Comparison of ENCODE assay signal across 10 cellular contexts in genomic region chr17:6753565-6753964, GRCh38. TPM values are rescaled to one million over a fixed set of nuclear protein-coding genes. Genes with fewer than 3 reads are reported as not detected.
DNase-seq lines count a peak whose midpoint lies in the region; ATAC-seq and TF ChIP-seq lines count a peak whose summit lies in the region.
"Had no signal": no experiment of that assay in that cellular context is flagged by ENCODE, and none has a peak within 500 bp of the region (broad histone marks: within the 10 kb centered on the region; RNA-seq: fewer than 3 reads in every experiment).

No MANE protein-coding gene starts in this region.

- peak overlapping the region; percentile 67 for H3K27ac Mint-ChIP-seq in activated CD8-positive, alpha-beta memory T cell treated with anti-CD3 and anti-CD28 coated beads, Interleukin-2, amount 10 ng/mL, durations not matched to agents 7 days and 5 days
- no peak overlapping the region for H3K27ac Mint-ChIP-seq in activated T-helper 17 cell treated with anti-CD3 and anti-CD28 coated beads, Interleukin-2, amount 50 U/mL, for 72 hours

- no peak for TF ChIP-seq POLR2A in tibial nerve (IDR thresholded peaks at IDR 0.05)

- H3K4me3 Mint-ChIP-seq in activated CD8-positive, alpha-beta memory T cell treated with anti-CD3 and anti-CD28 coated beads, Interleukin-2, amount 10 ng/mL, durations not matched to agents 7 days and 5 days = peak overlapping the region; percentile 2
- no peak overlapping the region for H3K4me3 Mint-ChIP-seq in activated T-helper 17 cell treated with anti-CD3 and anti-CD28 coated beads, Interleukin-2, amount 50 U/mL, for 72 hours

- in situ Hi-C loops in brain microvascular endothelial cell (cut with HindIII; ENCODE audit: low pct_ligation_motif_present, low sequenced_read_pairs) = no loop called here

- CTCF ChIA-PET in activated CD8-positive, alpha-beta memory T cell treated with anti-CD3 and anti-CD28 coated beads, Interleukin-2, amount 10 ng/mL, durations not matched to agents 7 days and 5 days (lab: Charles Lee) = interaction anchor here (0.9 to 1.3 kb wide), 2 partner anchors 87 to 161 kb away, joined by 3 read pairs; no protein-coding TSS in a partner anchor

- H3K27me3 ChIP-seq in brain microvascular endothelial cell (replicated peaks) (no peaks in the 10 kb centered on the region), lung (ENCODE audit: control insufficient read depth, insufficient read depth) (no peaks in the 10 kb centered on the region), tibial nerve (no peaks in the 10 kb centered on the region)

- peaks cover 10% of the 10 kb centered on the region for H3K27me3 Mint-ChIP-seq in activated CD8-positive, alpha-beta memory T cell treated with anti-CD3 and anti-CD28 coated beads, Interleukin-2, amount 10 ng/mL, durations not matched to agents 7 days and 5 days
- H3K27me3 Mint-ChIP-seq in activated T-helper 17 cell treated with anti-CD3 and anti-CD28 coated beads, Interleukin-2, amount 50 U/mL, for 72 hours = no peaks in the 10 kb centered on the region

- peaks cover 27% of the 10 kb centered on the region for H3K36me3 Mint-ChIP-seq in activated CD8-positive, alpha-beta memory T cell treated with anti-CD3 and anti-CD28 coated beads, Interleukin-2, amount 10 ng/mL, durations not matched to agents 7 days and 5 days
- H3K36me3 Mint-ChIP-seq in activated T-helper 17 cell treated with anti-CD3 and anti-CD28 coated beads, Interleukin-2, amount 50 U/mL, for 72 hours (ENCODE audit: low read depth) = peaks cover 7% of the 10 kb centered on the region

- ATAC-seq in activated CD8-positive, alpha-beta memory T cell treated with anti-CD3 and anti-CD28 coated beads, Interleukin-2, amount 10 ng/mL, durations not matched to agents 7 days and 5 days = no peak
- no peak for ATAC-seq in lung (ENCODE audit: insufficient read depth, low FRiP score)
- ATAC-seq in activated T-helper 17 cell treated with anti-CD3 and anti-CD28 coated beads, Interleukin-2, amount 50 U/mL, for 72 hours (replicated peaks) = no peak

- H3K9me3 ChIP-seq in lung (ENCODE audit: control insufficient read depth in 2 of 2, insufficient read depth in 1 of 2, low read length in 1 of 2) (no peaks in the 10 kb centered on the region), tibial nerve (no peaks in the 10 kb centered on the region)

- TF ChIP-seq CTCF in brain microvascular endothelial cell (IDR thresholded peaks at IDR 0.05; ENCODE audit: low read depth, low read length, missing control alignments) (no peak), lung (IDR thresholded peaks at IDR 0.05; ENCODE audit: control extremely low read depth, extremely low read depth) (no peak), tibial nerve (IDR thresholded peaks at IDR 0.05) (no peak)

- TF ChIP-seq EP300 in tibial nerve (IDR thresholded peaks at IDR 0.05) = no peak

- peaks cover 0 to 10% of the 10 kb centered on the region in 2 donors for H3K4me1 ChIP-seq in lung (ENCODE audit: control insufficient read depth in 2 of 2, insufficient read depth in 2 of 2, low read length in 2 of 2)
- H3K4me1 ChIP-seq in tibial nerve = peaks cover 0 to 61% (median 30%) of the 10 kb centered on the region in 4 donors

- no peaks in the 10 kb centered on the region for H3K9me3 Mint-ChIP-seq in activated CD8-positive, alpha-beta memory T cell treated with anti-CD3 and anti-CD28 coated beads, Interleukin-2, amount 10 ng/mL, durations not matched to agents 7 days and 5 days (ENCODE audit: low read depth)
- H3K9me3 Mint-ChIP-seq in activated T-helper 17 cell treated with anti-CD3 and anti-CD28 coated beads, Interleukin-2, amount 50 U/mL, for 72 hours = no peaks in the 10 kb centered on the region

- H3K36me3 ChIP-seq in brain microvascular endothelial cell (replicated peaks) (no peaks in the 10 kb centered on the region), lung (ENCODE audit: control insufficient read depth in 2 of 2, insufficient read depth in 2 of 2, low read length in 2 of 2) (no peaks in the 10 kb centered on the region), tibial nerve (peaks cover 0 to 6% (median 0%) of the 10 kb centered on the region in 3 donors)

- no peak overlapping the region for H3K4me3 ChIP-seq in brain microvascular endothelial cell (ENCODE audit: low read depth, low read length)
- no peak overlapping the region for H3K4me3 ChIP-seq in lung
- no peak overlapping the region for H3K4me3 ChIP-seq in tibial nerve

- H3K27ac ChIP-seq in brain microvascular endothelial cell = peak overlapping the region; percentile 99
- peak overlapping the region; percentile 34 to 81 for H3K27ac ChIP-seq in lung (ENCODE audit: low read depth in 1 of 2, low read length in 1 of 2)
- H3K27ac ChIP-seq in tibial nerve = peak overlapping the region; percentile 4 to 93 (median 77)

- peaks cover 48% of the 10 kb centered on the region for H3K4me1 Mint-ChIP-seq in activated CD8-positive, alpha-beta memory T cell treated with anti-CD3 and anti-CD28 coated beads, Interleukin-2, amount 10 ng/mL, durations not matched to agents 7 days and 5 days
- H3K4me1 Mint-ChIP-seq in activated T-helper 17 cell treated with anti-CD3 and anti-CD28 coated beads, Interleukin-2, amount 50 U/mL, for 72 hours = peaks cover 25% of the 10 kb centered on the region

- no peak for DNase-seq in activated CD8-positive, alpha-beta memory T cell treated with anti-CD3 and anti-CD28 coated beads, Interleukin-2, amount 10 ng/mL, durations not matched to agents 7 days and 5 days
- DNase-seq in activated CD8-positive, alpha-beta memory T cell treated with anti-CD3 and anti-CD28 coated beads, Interleukin-2, amount 50 U/mL, for 48 hours = no peak
- DNase-seq in brain microvascular endothelial cell (no peak), lung (ENCODE audit: low spot score) (no peak), tibial nerve (ENCODE audit: low spot score in 2 of 2) (no peak), GM19240 (ENCODE audit: insufficient read length, low spot score) (no peak), NCI-H128 (lab: John Stamatoyannopoulos, UW; ENCODE audit: unreplicated experiment) (no peak)
- DNase-seq: NCI-H2107 had no signal

- WGBS in lung, 2 donors = 62 to 71% methylated on average over 7 of the region's 7 CpGs
- WGBS in tibial nerve, 2 donors = 51 to 66% methylated on average over 7 of the region's 7 CpGs

RNA-seq across cellular contexts. Expression of gene XAF1, which starts 2.3 kb away (rescaled TPM):
- 100 to 1,000 TPM; 261 to 491 TPM for total RNA-seq in activated CD8-positive, alpha-beta memory T cell treated with anti-CD3 and anti-CD28 coated beads, Interleukin-2, amount 10 ng/mL, durations not matched to agents 7 days and 5 days
- total RNA-seq in lung (10 to 100 TPM; 30.3 to 38.3 TPM), tibial nerve (10 to 100 TPM; 25.2 to 50.3 (median 45.6) TPM)
- 10 to 100 TPM; 25.3 to 33.2 TPM for polyA plus RNA-seq in lung
- total RNA-seq in activated T-helper 17 cell treated with anti-CD3 and anti-CD28 coated beads, Interleukin-2, amount 50 U/mL, for 72 hours = 10 to 100 TPM; 10.1 to 15.4 TPM

RNA-seq across cellular contexts. Expression of gene FBXO39, which starts 22.4 kb away (rescaled TPM):
- total RNA-seq in activated CD8-positive, alpha-beta memory T cell treated with anti-CD3 and anti-CD28 coated beads, Interleukin-2, amount 10 ng/mL, durations not matched to agents 7 days and 5 days = 1 to 10 TPM in 1 of 2 experiments, under 1 TPM in 1; 0.42 to 1.5 TPM
- total RNA-seq in lung = not detected
- polyA plus RNA-seq in lung = under 1 TPM in 1 of 2 donors, not detected in 1; 0.32 TPM
- under 1 TPM in 2 of 4 donors, not detected in 2; 0.20 to 0.21 TPM for total RNA-seq in tibial nerve
- under 1 TPM in 1 of 2 donors, not detected in 1; 0.24 TPM for total RNA-seq in activated T-helper 17 cell treated with anti-CD3 and anti-CD28 coated beads, Interleukin-2, amount 50 U/mL, for 72 hours

RNA-seq across cellular contexts. Expression of gene SLC13A5, which starts 40.4 kb away (rescaled TPM):
- total RNA-seq in activated CD8-positive, alpha-beta memory T cell treated with anti-CD3 and anti-CD28 coated beads, Interleukin-2, amount 10 ng/mL, durations not matched to agents 7 days and 5 days = not detected
- total RNA-seq in lung (under 1 TPM in 1 of 2 donors, not detected in 1; 0.18 TPM), tibial nerve (not detected)
- polyA plus RNA-seq in lung = not detected
- not detected for total RNA-seq in activated T-helper 17 cell treated with anti-CD3 and anti-CD28 coated beads, Interleukin-2, amount 50 U/mL, for 72 hours
- total RNA-seq: mononuclear cell had no signal

Comparison
In these comparisons a context has a peak if more than half of its experiments do, and no peak if none do; other contexts are left out.
1. RNA of gene XAF1, which starts 2.3 kb away (total RNA-seq): 261 to 491 TPM in activated CD8-positive, alpha-beta memory T cell treated with anti-CD3 and anti-CD28 coated beads, Interleukin-2, amount 10 ng/mL, durations not matched to agents 7 days and 5 days; 25.2 to 50.3 TPM in tibial nerve, 30.3 to 38.3 TPM in lung and 10.1 to 15.4 TPM in activated T-helper 17 cell treated with anti-CD3 and anti-CD28 coated beads, Interleukin-2, amount 50 U/mL, for 72 hours; every median in the first group is over 4 times any median in the second.
2. Peak in every context shown above with its lines, with median percentiles within 50 percentile points of each other: H3K27ac ChIP-seq.